In genomic region chr1:85396194-85396593, GRCh38 we compare ENCODE assay signal across 1 cellular context.
TF ChIP-seq lines count a peak whose summit lies in the region.

No MANE protein-coding gene starts in this region.

TF ChIP-seq in HEK293, 187 proteins besides CTCF, POLR2A, EP300 and RAD21 (continued from another document):
- TF ChIP-seq YY1 (tag by site-specific recombination; IDR thresholded peaks at IDR 0.05) (no peak), TRIM28 (IDR thresholded peaks at IDR 0.05; ENCODE audit: borderline replicate concordance, low read length) (no peak), YY2 (tag by site-specific recombination; IDR thresholded peaks at IDR 0.05) (no peak), ZFHX2 (tag by site-specific recombination; conservative IDR thresholded peaks at IDR 0.05) (no peak), ZNF521 (tag by site-specific recombination; IDR thresholded peaks at IDR 0.05) (no peak), ZNF426 (tag by site-specific recombination; IDR thresholded peaks at IDR 0.05) (no peak), HOXA7 (CRISPR knock-in tag; IDR thresholded peaks at IDR 0.05; ENCODE audit: borderline replicate concordance) (no peak)
